In the genomic region with DNA sequence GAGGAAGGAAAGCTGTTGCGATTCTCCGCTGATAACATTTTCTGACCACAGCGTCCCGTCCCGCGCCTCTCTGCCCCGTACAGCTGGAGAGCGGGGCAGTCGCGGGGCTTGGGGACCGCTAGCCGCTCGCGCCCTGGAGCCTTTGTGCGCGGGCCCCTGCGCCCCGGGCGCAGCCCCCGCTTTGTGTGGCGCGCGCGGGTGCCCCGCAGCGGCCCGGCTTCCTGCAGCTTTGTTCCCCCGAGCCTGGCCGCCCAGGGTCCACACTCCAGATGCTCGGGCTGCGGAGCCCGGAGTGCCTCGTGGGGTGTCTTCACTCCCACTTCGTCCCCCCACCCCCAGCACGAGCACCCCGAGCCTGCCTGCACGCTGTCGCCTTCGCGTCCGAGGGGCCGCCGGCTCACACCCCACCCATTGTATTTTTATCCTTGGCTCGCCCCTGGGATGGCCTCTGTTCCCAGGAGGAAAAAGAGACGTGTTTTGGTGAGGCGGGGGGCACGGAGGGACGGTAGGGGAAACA, we compare ENCODE assay signal across 7 cellular contexts. TPM values are rescaled to one million over a fixed set of nuclear protein-coding genes. Genes with fewer than 3 reads are reported as not detected.
DNase-seq lines count a peak whose midpoint lies in the region; ATAC-seq and TF ChIP-seq lines count a peak whose summit lies in the region.

No MANE protein-coding gene starts in this region.

- H3K4me3 ChIP-seq in SU-DHL-6 (ENCODE audit: insufficient read depth, low read length, poor library complexity, severe bottlenecking), result peak overlapping the region; percentile 87

- H3K4me3 Mint-ChIP-seq in effector memory CD8-positive, alpha-beta T cell, result peak overlapping the region; percentile 93 to 95
- H3K4me3 Mint-ChIP-seq in naive thymus-derived CD8-positive, alpha-beta T cell, result peak overlapping the region; percentile 93 to 98 (median 97)

- no peak for DNase-seq in effector memory CD8-positive, alpha-beta T cell
- DNase-seq in naive thymus-derived CD8-positive, alpha-beta T cell, result peak in 3 of 10 donors; percentile 26 to 45 (median 38)
- no peak for DNase-seq in Kasumi-1 (lab: John Stamatoyannopoulos, UW)
- DNase-seq in RKO (ENCODE audit: low spot score), result no peak

- H3K9ac ChIP-seq in SU-DHL-6 (ENCODE audit: low read length), result peak overlapping the region; percentile 98

- no peaks in the 10 kb centered on the region for H3K9me3 ChIP-seq in SU-DHL-6 (ENCODE audit: insufficient read depth, low read length)

- peak overlapping the region; percentile 94 to 95 for H3K27ac Mint-ChIP-seq in effector memory CD8-positive, alpha-beta T cell
- H3K27ac Mint-ChIP-seq in naive thymus-derived CD8-positive, alpha-beta T cell, result peak overlapping the region; percentile 92 to 99 (median 97)

- no peaks in the 10 kb centered on the region for H3K9me2 ChIP-seq in SU-DHL-6 (replicated peaks; ENCODE audit: insufficient read depth, low read length)

- TF ChIP-seq CTCF in SU-DHL-6 (IDR thresholded peaks at IDR 0.05; ENCODE audit: insufficient read depth, low read length, poor library complexity, severe bottlenecking), result no peak

- H3K36me3 ChIP-seq in SU-DHL-6 (ENCODE audit: low read length), result peaks cover 25% of the 10 kb centered on the region; the same call in 1 of the 2 replicates

- ATAC-seq in GM18517 (IDR thresholded peaks at IDR 0.05; ENCODE audit: unreplicated experiment) (peak; percentile 1), HG02642 (IDR thresholded peaks at IDR 0.05; ENCODE audit: poor library complexity, unreplicated experiment) (peak; percentile 21)
- peak; percentile 23 for ATAC-seq in effector memory CD8-positive, alpha-beta T cell (replicated peaks)
- ATAC-seq in naive thymus-derived CD8-positive, alpha-beta T cell, result peak; percentile 20 to 29

- H3K4me1 Mint-ChIP-seq in effector memory CD8-positive, alpha-beta T cell (ENCODE audit: low read depth in 2 of 2), result peaks cover 43 to 56% of the 10 kb centered on the region in 2 donors
- H3K4me1 Mint-ChIP-seq in naive thymus-derived CD8-positive, alpha-beta T cell, result peaks cover 25 to 57% (median 47%) of the 10 kb centered on the region in 4 donors

- H2AFZ ChIP-seq in SU-DHL-6 (ENCODE audit: low read depth, low read length, severe bottlenecking), result no peak overlapping the region

- peaks cover 30% of the 10 kb centered on the region for H3K36me3 Mint-ChIP-seq in effector memory CD8-positive, alpha-beta T cell (ENCODE audit: insufficient read depth)
- peaks cover 0 to 19% (median 6%) of the 10 kb centered on the region in 3 donors for H3K36me3 Mint-ChIP-seq in naive thymus-derived CD8-positive, alpha-beta T cell

- peaks cover 28% of the 10 kb centered on the region for H4K20me1 ChIP-seq in SU-DHL-6 (ENCODE audit: low read depth, low read length)

- peaks cover 52% of the 10 kb centered on the region for H3K79me2 ChIP-seq in SU-DHL-6 (ENCODE audit: insufficient read depth, low read length)

- no peaks in the 10 kb centered on the region for H3K27me3 ChIP-seq in SU-DHL-6 (ENCODE audit: low read length)

- POLR2A ChIA-PET in naive thymus-derived CD8-positive, alpha-beta T cell (lab: Charles Lee), result interaction anchor here (0.8 to 6.9 kb wide), 28 partner anchors 11 to 148 kb away, joined by 3 to 93 read pairs (median 6); a partner anchor contains a TSS

- H3K4me2 ChIP-seq in SU-DHL-6 (ENCODE audit: low read depth, low read length, poor library complexity, severe bottlenecking), result peak overlapping the region; percentile 64

- H3K9me3 Mint-ChIP-seq in effector memory CD8-positive, alpha-beta T cell, result no peaks in the 10 kb centered on the region
- no peaks in the 10 kb centered on the region for H3K9me3 Mint-ChIP-seq in naive thymus-derived CD8-positive, alpha-beta T cell

- H3K27ac ChIP-seq in SU-DHL-6 (ENCODE audit: low read depth, low read length), result peak overlapping the region; percentile 95

- no peaks in the 10 kb centered on the region for H3K27me3 Mint-ChIP-seq in effector memory CD8-positive, alpha-beta T cell
- H3K27me3 Mint-ChIP-seq in naive thymus-derived CD8-positive, alpha-beta T cell, result no peaks in the 10 kb centered on the region

- peaks cover 63% of the 10 kb centered on the region for H3F3A ChIP-seq in SU-DHL-6 (ENCODE audit: insufficient read depth)

RNA-seq across cellular contexts. Expression of a gene that starts 0.5 kb away (rescaled TPM):
- 10 to 100 TPM; 72.2 to 72.6 TPM for total RNA-seq in naive thymus-derived CD8-positive, alpha-beta T cell
- polyA plus RNA-seq in naive thymus-derived CD8-positive, alpha-beta T cell, result 10 to 100 TPM; 13.8 to 32.9 (median 26.7) TPM
